8 cellular contexts compared by ENCODE assay signal in genomic region chr11:64244966-64245365, GRCh38. TPM values are rescaled to one million over a fixed set of nuclear protein-coding genes. Genes with fewer than 3 reads are reported as not detected.
DNase-seq lines count a peak whose midpoint lies in the region; ATAC-seq and TF ChIP-seq lines count a peak whose summit lies in the region.

No MANE protein-coding gene starts in this region.

- peaks cover 15 to 46% (median 34%) of the 10 kb centered on the region in 7 donors for H3K4me1 Mint-ChIP-seq in naive thymus-derived CD4-positive, alpha-beta T cell

- H3K4me3 ChIP-seq in AG10803 (ENCODE audit: low read length) = peak overlapping the region; percentile 96
- no peak overlapping the region for H3K4me3 ChIP-seq in naive thymus-derived CD4-positive, alpha-beta T cell (ENCODE audit: low read length)

- no peak for ATAC-seq in naive thymus-derived CD4-positive, alpha-beta T cell

- H3K9me3 Mint-ChIP-seq in naive thymus-derived CD4-positive, alpha-beta T cell = no peaks in the 10 kb centered on the region

- intact Hi-C loops in naive thymus-derived CD4-positive, alpha-beta T cell (cut with micrococcal nuclease) = loop anchor here in 1 of 2 donors (5.0 kb wide), 1 partner anchor 502 kb away; no protein-coding TSS in a partner anchor

- H3K4me3 Mint-ChIP-seq in naive thymus-derived CD4-positive, alpha-beta T cell = peak overlapping the region in 8 of 10 donors; percentile 23 to 93 (median 86)

- peaks cover 18% of the 10 kb centered on the region for H3K36me3 ChIP-seq in KOPT-K1 (ENCODE audit: insufficient read depth, low read length)
- H3K36me3 ChIP-seq in naive thymus-derived CD4-positive, alpha-beta T cell (ENCODE audit: control insufficient read depth in 2 of 3, insufficient read depth in 3 of 3, low read length in 3 of 3) = peaks cover 0 to 11% (median 0%) of the 10 kb centered on the region in 3 experiments

- H3K9me3 ChIP-seq in KOPT-K1 (ENCODE audit: insufficient read depth, low read length, poor library complexity, severe bottlenecking) = no peaks in the 10 kb centered on the region
- H3K9me3 ChIP-seq in naive thymus-derived CD4-positive, alpha-beta T cell (ENCODE audit: control insufficient read depth in 2 of 3, low read length in 3 of 3) = no peaks in the 10 kb centered on the region

- H3K27me3 ChIP-seq in naive thymus-derived CD4-positive, alpha-beta T cell (ENCODE audit: control insufficient read depth in 2 of 2, insufficient read depth in 2 of 2, low read length in 2 of 2) = no peaks in the 10 kb centered on the region

- no peaks in the 10 kb centered on the region for H3K27me3 Mint-ChIP-seq in naive thymus-derived CD4-positive, alpha-beta T cell

- CTCF ChIA-PET in naive thymus-derived CD4-positive, alpha-beta T cell (lab: Charles Lee) = interaction anchor here (1.3 to 4.5 kb wide), 3 partner anchors 39 to 73 kb away, joined by 3 to 30 read pairs (median 4); partner anchors contain the start of genes FERMT3, PRDX5 and TRMT112

- H3K36me3 Mint-ChIP-seq in naive thymus-derived CD4-positive, alpha-beta T cell = peaks cover 0 to 1% (median 0%) of the 10 kb centered on the region in 5 donors

- H3K27ac Mint-ChIP-seq in naive thymus-derived CD4-positive, alpha-beta T cell = peak overlapping the region in 6 of 9 donors; percentile 9 to 73 (median 65)

- no peak for TF ChIP-seq CTCF in AG10803 (conservative IDR thresholded peaks at IDR 0.05; ENCODE audit: low read length)

- peaks cover 24 to 31% of the 10 kb centered on the region in 2 donors for H3K4me1 ChIP-seq in naive thymus-derived CD4-positive, alpha-beta T cell (ENCODE audit: control insufficient read depth in 2 of 2, insufficient read depth in 2 of 2, low read length in 2 of 2)

- DNase-seq in AG10803 (ENCODE audit: low read depth) (no peak), DMS79 treated with DMSO at 0.1 percent for 48 hours (lab: John Stamatoyannopoulos, UW) (no peak), NCI-H1930 (lab: John Stamatoyannopoulos, UW) (no peak), NCI-H187 treated with DMSO at 0.1 percent for 48 hours (lab: John Stamatoyannopoulos, UW) (no peak)
- no peak for DNase-seq in naive thymus-derived CD4-positive, alpha-beta T cell
- no peak for DNase-seq in activated CD4-positive, alpha-beta T cell treated with anti-CD3 and anti-CD28 coated beads for 1 hour

- POLR2A ChIA-PET in naive thymus-derived CD4-positive, alpha-beta T cell (lab: Charles Lee) = interaction anchor here (0.6 to 12.3 kb wide), 10 partner anchors 9 to 388 kb away, joined by 3 to 154 read pairs (median 7); partner anchors contain the start of genes BAD, CATSPERZ, FERMT3 and PRDX5

- H3K27ac ChIP-seq in KOPT-K1 (ENCODE audit: low read depth, low read length, poor library complexity, severe bottlenecking) (peak overlapping the region; percentile 87), cingulate gyrus (ENCODE audit: low read depth, low read length) (peak overlapping the region; percentile 19)
- H3K27ac ChIP-seq in naive thymus-derived CD4-positive, alpha-beta T cell (ENCODE audit: low read depth, low read length) = peak overlapping the region; percentile 59

RNA-seq across cellular contexts. Expression of gene PPP1R14B, which starts 1.8 kb away (rescaled TPM):
- total RNA-seq in naive thymus-derived CD4-positive, alpha-beta T cell = 100 to 1,000 TPM in 1 of 5 experiments, 10 to 100 TPM in 4; 20.1 to 116 (median 26.0) TPM
- 10 to 100 TPM; 23.9 to 29.5 TPM for polyA plus RNA-seq in naive thymus-derived CD4-positive, alpha-beta T cell

RNA-seq across cellular contexts. Expression of gene FKBP2, which starts 4.1 kb away (rescaled TPM):
- 10 to 100 TPM; 20.3 to 46.6 (median 33.5) TPM for total RNA-seq in naive thymus-derived CD4-positive, alpha-beta T cell
- 10 to 100 TPM; 61.8 to 81.4 TPM for polyA plus RNA-seq in naive thymus-derived CD4-positive, alpha-beta T cell

RNA-seq across cellular contexts. Expression of gene PLCB3, which starts 6.4 kb away (rescaled TPM):
- 10 to 100 TPM in 2 of 5 experiments, 1 to 10 TPM in 3; 3.3 to 12.1 (median 8.1) TPM for total RNA-seq in naive thymus-derived CD4-positive, alpha-beta T cell
- polyA plus RNA-seq in naive thymus-derived CD4-positive, alpha-beta T cell = under 1 TPM; 0.19 to 0.81 TPM

RNA-seq across cellular contexts. Expression of gene VEGFB, which starts 10.6 kb away (rescaled TPM):
- 10 to 100 TPM; 30.6 to 99.5 (median 88.0) TPM for total RNA-seq in naive thymus-derived CD4-positive, alpha-beta T cell
- polyA plus RNA-seq in naive thymus-derived CD4-positive, alpha-beta T cell = 10 to 100 TPM; 12.9 to 15.3 TPM

RNA-seq across cellular contexts. Expression of gene DNAJC4, which starts 14.6 kb away (rescaled TPM):
- 10 to 100 TPM; 39.3 to 61.7 (median 47.4) TPM for total RNA-seq in naive thymus-derived CD4-positive, alpha-beta T cell
- 10 to 100 TPM; 24.3 to 26.7 TPM for polyA plus RNA-seq in naive thymus-derived CD4-positive, alpha-beta T cell

Comparison
In these comparisons a context has a peak if more than half of its experiments do, and no peak if none do; other contexts are left out.
1. H3K27ac ChIP-seq: peak in every context shown above with its lines; median percentile 87 in KOPT-K1; 59 in naive thymus-derived CD4-positive, alpha-beta T cell; 19 in cingulate gyrus.